ENCODE assay signal across 20 cellular contexts in the genomic region with DNA sequence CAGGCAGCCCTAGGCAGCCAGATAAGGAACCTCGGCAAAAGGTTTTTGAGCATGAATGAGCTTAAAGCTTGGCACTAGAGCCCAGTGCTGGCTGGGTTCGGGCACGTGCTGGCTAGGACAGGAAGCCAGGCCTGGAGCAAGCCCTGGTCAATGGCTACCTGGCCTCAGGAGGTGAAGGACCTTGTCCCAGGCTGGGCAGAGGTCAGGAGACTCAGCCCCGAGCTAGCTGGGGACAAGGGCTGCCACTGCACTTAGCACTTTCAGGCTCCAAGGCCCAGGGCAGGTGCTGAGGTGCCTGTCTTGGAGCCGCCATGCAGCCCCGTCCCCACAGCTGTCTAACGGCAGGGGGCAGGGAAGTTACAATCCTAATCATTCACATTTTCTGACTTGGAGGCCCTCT. TPM values are rescaled to one million over a fixed set of nuclear protein-coding genes. Genes with fewer than 3 reads are reported as not detected.
DNase-seq lines count a peak whose midpoint lies in the region; ATAC-seq and TF ChIP-seq lines count a peak whose summit lies in the region.
"Had no signal": no experiment of that assay in that cellular context is flagged by ENCODE, and none has a peak within 500 bp of the region (broad histone marks: within the 10 kb centered on the region; RNA-seq: fewer than 3 reads in every experiment).

No MANE protein-coding gene starts in this region.

- H3K9me3 ChIP-seq in liver (ENCODE audit: control insufficient read depth in 4 of 4, low read length in 3 of 4) = no peaks in the 10 kb centered on the region
- H3K9me3 ChIP-seq: BE2C had no signal

- no peak overlapping the region for H3K27ac ChIP-seq in liver (ENCODE audit: low read depth in 1 of 2, low read length in 2 of 2)
- H3K27ac ChIP-seq in substantia nigra (ENCODE audit: low read depth, low read length, poor library complexity, severe bottlenecking) = peak overlapping the region; percentile 87
- H3K27ac ChIP-seq: PC-9 had no signal

- peaks cover 4% of the 10 kb centered on the region for H3K4me1 Mint-ChIP-seq in activated CD4-positive, alpha-beta T cell treated with anti-CD3 and anti-CD28 coated beads, Interleukin-2, amount 10 ng/mL, durations not matched to agents 24 days and 14 days
- peaks cover 8% of the 10 kb centered on the region for H3K4me1 Mint-ChIP-seq in WTC11
- peaks cover 4% of the 10 kb centered on the region for H3K4me1 Mint-ChIP-seq in chondrocyte (ENCODE audit: low read depth)

- no peaks in the 10 kb centered on the region for H3K36me3 ChIP-seq in liver (ENCODE audit: control insufficient read depth in 4 of 4, insufficient read depth in 3 of 4, low read depth in 1 of 4, low read length in 3 of 4)
- H3K36me3 ChIP-seq: BE2C had no signal

- no peaks in the 10 kb centered on the region for H3K36me3 Mint-ChIP-seq in activated CD4-positive, alpha-beta T cell treated with anti-CD3 and anti-CD28 coated beads, Interleukin-2, amount 10 ng/mL, durations not matched to agents 24 days and 14 days (ENCODE audit: low read depth)
- H3K36me3 Mint-ChIP-seq in WTC11 = no peaks in the 10 kb centered on the region
- H3K36me3 Mint-ChIP-seq in chondrocyte (ENCODE audit: low read depth) = no peaks in the 10 kb centered on the region
- H3K36me3 Mint-ChIP-seq: CD4-positive, CD25-positive, alpha-beta regulatory T cell had no signal

- no peak for ATAC-seq in WTC11

- peak in 1 of 2 donors; percentile 20 for TF ChIP-seq RAD21 in liver (IDR thresholded peaks at IDR 0.05)

- 54% methylated on average over 7 of the region's 7 CpGs for WGBS in liver

- H3K4me1 ChIP-seq in liver (ENCODE audit: control insufficient read depth in 4 of 4, insufficient read depth in 4 of 4, low read length in 3 of 4) = peaks cover 7 to 40% (median 25%) of the 10 kb centered on the region in 4 donors

- no peak for DNase-seq in activated CD4-positive, alpha-beta T cell treated with anti-CD3 and anti-CD28 coated beads, Interleukin-2, amount 10 ng/mL, durations not matched to agents 24 days and 14 days
- no peak for DNase-seq in activated CD4-positive, alpha-beta T cell treated with anti-CD3 and anti-CD28 coated beads, Interleukin-2, amount 50 U/mL, for 4 hours
- DNase-seq in WTC11 (ENCODE audit: low spot score) (no peak), substantia nigra (lab: John Stamatoyannopoulos, UW) (no peak), NCI-H2171 (lab: John Stamatoyannopoulos, UW) (no peak), HuH-7 (ENCODE audit: low spot score) (no peak), chondrocyte (ENCODE audit: low spot score) (no peak)
- DNase-seq: BE2C; CD4-positive, CD25-positive, alpha-beta regulatory T cell; COR-L47; GF-D8; GOT3; MV-4-11; NCI-H1694 treated with DMSO at 0.1 percent for 48 hours; NCI-H2107; NCI-H2227 treated with DMSO at 0.1 percent for 48 hours; PC-9 had no signal

- intact Hi-C loops in activated CD4-positive, alpha-beta T cell treated with anti-CD3 and anti-CD28 coated beads, Interleukin-2, amount 10 ng/mL, durations not matched to agents 24 days and 14 days (cut with micrococcal nuclease) = no loop called here

- POLR2A ChIA-PET in WTC11 (lab: Charles Lee) = interaction anchor here (1.5 to 2.7 kb wide), 2 partner anchors 88 to 102 kb away, joined by 4 to 7 read pairs; no protein-coding TSS in a partner anchor

- TF ChIP-seq CTCF in WTC11 (IDR thresholded peaks at IDR 0.05) (no peak), liver (IDR thresholded peaks at IDR 0.05; ENCODE audit: low read depth, low read length, missing input control) (no peak), chondrocyte (IDR thresholded peaks at IDR 0.05) (no peak)

- no peaks in the 10 kb centered on the region for H3K9me3 Mint-ChIP-seq in activated CD4-positive, alpha-beta T cell treated with anti-CD3 and anti-CD28 coated beads, Interleukin-2, amount 10 ng/mL, durations not matched to agents 24 days and 14 days
- H3K9me3 Mint-ChIP-seq in WTC11 (no peaks in the 10 kb centered on the region), chondrocyte (ENCODE audit: low read depth) (no peaks in the 10 kb centered on the region)

- H3K27me3 Mint-ChIP-seq in activated CD4-positive, alpha-beta T cell treated with anti-CD3 and anti-CD28 coated beads, Interleukin-2, amount 10 ng/mL, durations not matched to agents 24 days and 14 days = peaks cover 28% of the 10 kb centered on the region
- H3K27me3 Mint-ChIP-seq in WTC11 (ENCODE audit: low read depth) = peaks cover 23% of the 10 kb centered on the region
- peaks cover 8% of the 10 kb centered on the region for H3K27me3 Mint-ChIP-seq in chondrocyte (ENCODE audit: low read depth)

- CTCF ChIA-PET in WTC11 (lab: Charles Lee) = interaction anchor here (0.6 to 10.9 kb wide), 25 partner anchors 10 to 1423 kb away, joined by 3 to 219 read pairs (median 11); a partner anchor contains a TSS

- H3K4me3 ChIP-seq in liver (ENCODE audit: low read depth in 1 of 3, low read length in 3 of 3) = no peak overlapping the region
- H3K4me3 ChIP-seq: K562, PC-9 had no signal

- no peak overlapping the region for H3K9ac ChIP-seq in liver (ENCODE audit: low read depth in 1 of 2, low read length in 2 of 2)

- peak overlapping the region; percentile 33 for H3K4me3 Mint-ChIP-seq in activated CD4-positive, alpha-beta T cell treated with anti-CD3 and anti-CD28 coated beads, Interleukin-2, amount 10 ng/mL, durations not matched to agents 24 days and 14 days
- H3K4me3 Mint-ChIP-seq in WTC11 (0 out of 2 replicates have a peak overlapping the region, but pooled peaks have one; percentile 18), chondrocyte (ENCODE audit: unreplicated experiment) (no peak overlapping the region)

- H3K27ac Mint-ChIP-seq in activated CD4-positive, alpha-beta T cell treated with anti-CD3 and anti-CD28 coated beads, Interleukin-2, amount 10 ng/mL, durations not matched to agents 24 days and 14 days = no peak overlapping the region
- H3K27ac Mint-ChIP-seq in WTC11 = no peak overlapping the region
- no peak overlapping the region for H3K27ac Mint-ChIP-seq in chondrocyte (ENCODE audit: unreplicated experiment)
- H3K27ac Mint-ChIP-seq: CD4-positive, CD25-positive, alpha-beta regulatory T cell had no signal

- H3K27me3 ChIP-seq in liver (ENCODE audit: control insufficient read depth in 4 of 4, insufficient read depth in 4 of 4, low read length in 3 of 4) = no peaks in the 10 kb centered on the region
- H3K27me3 ChIP-seq: BE2C had no signal

TF ChIP-seq in WTC11, 78 proteins besides CTCF, POLR2A, EP300 and RAD21 (continues in another document):
- TF ChIP-seq NR2C2 (CRISPR knock-in tag; IDR thresholded peaks at IDR 0.05) = no peak
- TF ChIP-seq, protein P1, sequence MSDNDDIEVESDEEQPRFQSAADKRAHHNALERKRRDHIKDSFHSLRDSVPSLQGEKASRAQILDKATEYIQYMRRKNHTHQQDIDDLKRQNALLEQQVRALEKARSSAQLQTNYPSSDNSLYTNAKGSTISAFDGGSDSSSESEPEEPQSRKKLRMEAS (CRISPR knock-in tag; IDR thresholded peaks at IDR 0.05) = no peak

TF ChIP-seq in liver, 16 proteins besides CTCF, POLR2A, EP300 and RAD21:
- TF ChIP-seq YY1 (IDR thresholded peaks at IDR 0.05) (peak; percentile 55), HNF4A (conservative IDR thresholded peaks at IDR 0.05) (peak; percentile 74 to 79), GABPA (IDR thresholded peaks at IDR 0.05 in 1 of 2, conservative IDR thresholded peaks at IDR 0.05 in 1 of 2) (no peak), RXRA (IDR thresholded peaks at IDR 0.05) (peak; percentile 77 to 82), EGR1 (IDR thresholded peaks at IDR 0.05; ENCODE audit: low read depth in 2 of 2) (no peak), SP1 (IDR thresholded peaks at IDR 0.05) (peak; percentile 45)
- TF ChIP-seq, protein P1 (IDR thresholded peaks at IDR 0.05) = no peak

RNA-seq across cellular contexts. Expression of a gene that starts 4.3 kb away (rescaled TPM):
- total RNA-seq in activated CD4-positive, alpha-beta T cell treated with anti-CD3 and anti-CD28 coated beads, Interleukin-2, amount 10 ng/mL, durations not matched to agents 24 days and 14 days = not detected in 2 replicates
- total RNA-seq in WTC11 (2021) = 0.09 to 0.21 TPM (median 0.18 TPM) in 3 replicates
- total RNA-seq in liver = not detected
- polyA plus RNA-seq in liver = under 1 TPM; 0.05 to 0.11 TPM
- total RNA-seq in chondrocyte = not detected in 3 replicates
- total RNA-seq: A172; CD4-positive, CD25-positive, alpha-beta regulatory T cell; PC-9 had no signal
- polyA plus RNA-seq: CD4-positive, CD25-positive, alpha-beta regulatory T cell had no signal

RNA-seq across cellular contexts. Expression of a gene that starts 6.8 kb away (rescaled TPM):
- total RNA-seq in activated CD4-positive, alpha-beta T cell treated with anti-CD3 and anti-CD28 coated beads, Interleukin-2, amount 10 ng/mL, durations not matched to agents 24 days and 14 days = not detected in 2 replicates
- total RNA-seq in WTC11 (2021) = 2.7 to 2.9 TPM (median 2.8 TPM) in 3 replicates
- total RNA-seq in liver = not detected
- polyA plus RNA-seq in liver = not detected
- total RNA-seq in chondrocyte = 0.20 TPM in 1 of 3 replicates, not detected in the others
- total RNA-seq: CD4-positive, CD25-positive, alpha-beta regulatory T cell; K562 had no signal
- polyA plus RNA-seq: CD4-positive, CD25-positive, alpha-beta regulatory T cell; K562 had no signal

RNA-seq across cellular contexts. Expression of a gene that starts 17.9 kb away (rescaled TPM):
- not detected in 2 replicates for total RNA-seq in activated CD4-positive, alpha-beta T cell treated with anti-CD3 and anti-CD28 coated beads, Interleukin-2, amount 10 ng/mL, durations not matched to agents 24 days and 14 days
- total RNA-seq in WTC11 (2021) (not detected in 3 replicates), liver (not detected), chondrocyte (not detected in 3 replicates)
- not detected for polyA plus RNA-seq in liver
- total RNA-seq: A172; CD4-positive, CD25-positive, alpha-beta regulatory T cell; K562; PC-9 had no signal
- polyA plus RNA-seq: CD4-positive, CD25-positive, alpha-beta regulatory T cell; K562 had no signal

RNA-seq across cellular contexts. Expression of a gene that starts 56.9 kb away (rescaled TPM):
- total RNA-seq in activated CD4-positive, alpha-beta T cell treated with anti-CD3 and anti-CD28 coated beads, Interleukin-2, amount 10 ng/mL, durations not matched to agents 24 days and 14 days = 71.2 and 71.6 TPM in 2 replicates
- total RNA-seq in WTC11 (2021) = 76.6 to 87.7 TPM (median 77.3 TPM) in 3 replicates
- total RNA-seq in liver = 10 to 100 TPM in 1 of 2 donors, 1 to 10 TPM in 1; 2.4 to 38.3 TPM
- polyA plus RNA-seq in liver = 1 to 10 TPM; 1.0 to 3.4 TPM
- total RNA-seq in chondrocyte = 25.7 to 31.0 TPM (median 28.4 TPM) in 3 replicates
